In the genomic region with DNA sequence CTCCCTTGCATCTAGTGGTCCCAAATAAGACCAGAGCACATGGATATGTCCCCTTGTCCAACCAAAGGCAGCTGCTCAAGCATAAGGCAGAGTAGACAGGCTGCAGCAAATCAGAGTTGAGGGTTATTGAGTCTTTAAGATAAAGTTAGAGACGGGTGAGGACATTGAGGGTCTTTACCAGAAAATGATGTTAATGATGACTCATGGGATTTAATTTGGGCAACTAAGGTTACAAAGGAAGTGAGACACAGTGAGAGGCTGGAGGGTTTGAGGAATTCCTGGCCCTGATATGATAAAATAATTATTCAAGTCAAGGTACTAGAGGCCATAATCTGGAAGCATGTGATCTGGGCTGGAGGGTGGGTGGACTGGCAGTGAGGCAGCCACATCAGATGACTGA, we compare ENCODE assay signal across 22 cellular contexts.
"Had no signal": no experiment of that assay in that cellular context is flagged by ENCODE, and none has a peak within 500 bp of the region (broad histone marks: within the 10 kb centered on the region; RNA-seq: fewer than 3 reads in every experiment).

No MANE protein-coding gene starts in this region.

- H3K27me3 ChIP-seq: gastroesophageal sphincter, neural progenitor cell, pancreas, sigmoid colon, stomach, transverse colon had no signal

- H3K4me3 ChIP-seq: esophagus muscularis mucosa, gastroesophageal sphincter, left ventricle myocardium inferior, lower lobe of right lung, neural progenitor cell, pancreas, prostate gland, sigmoid colon, stomach, thoracic aorta, transverse colon had no signal

- H3K36me3 ChIP-seq: esophagus muscularis mucosa, gastroesophageal sphincter, left ventricle myocardium inferior, lower lobe of right lung, neural progenitor cell, pancreas, prostate gland, sigmoid colon, stomach, thoracic aorta, transverse colon had no signal

- H3K27ac ChIP-seq: epithelial cell of prostate, esophagus muscularis mucosa, gastroesophageal sphincter, left ventricle myocardium inferior, lower lobe of right lung, neural progenitor cell, pancreas, prostate gland, sigmoid colon, stomach, thoracic aorta, transverse colon had no signal

- DNase-seq: effector memory CD4-positive, alpha-beta T cell; glutamatergic neuron; kidney; left cardiac atrium; left ventricle myocardium inferior; lower lobe of right lung; midbrain; nucleus accumbens; pancreas; sigmoid colon; small intestine; stimulated activated CD4-positive, alpha-beta T cell treated with anti-CD3 and anti-CD28 coated beads, Interleukin-12 subunit alpha, Interleukin-12 subunit beta, amount 100 ng/mL, for 4 hours; stimulated activated naive CD4-positive, alpha-beta T cell; stomach; substantia nigra; transverse colon had no signal

- H3K9me3 ChIP-seq: esophagus muscularis mucosa, gastroesophageal sphincter, left ventricle myocardium inferior, lower lobe of right lung, pancreas, prostate gland, sigmoid colon, stomach, thoracic aorta, transverse colon had no signal

- H3K4me1 ChIP-seq: esophagus muscularis mucosa, gastroesophageal sphincter, left ventricle myocardium inferior, lower lobe of right lung, pancreas, prostate gland, sigmoid colon, stomach, transverse colon had no signal
